Comparison of ENCODE assay signal across 18 cellular contexts in the genomic region with DNA sequence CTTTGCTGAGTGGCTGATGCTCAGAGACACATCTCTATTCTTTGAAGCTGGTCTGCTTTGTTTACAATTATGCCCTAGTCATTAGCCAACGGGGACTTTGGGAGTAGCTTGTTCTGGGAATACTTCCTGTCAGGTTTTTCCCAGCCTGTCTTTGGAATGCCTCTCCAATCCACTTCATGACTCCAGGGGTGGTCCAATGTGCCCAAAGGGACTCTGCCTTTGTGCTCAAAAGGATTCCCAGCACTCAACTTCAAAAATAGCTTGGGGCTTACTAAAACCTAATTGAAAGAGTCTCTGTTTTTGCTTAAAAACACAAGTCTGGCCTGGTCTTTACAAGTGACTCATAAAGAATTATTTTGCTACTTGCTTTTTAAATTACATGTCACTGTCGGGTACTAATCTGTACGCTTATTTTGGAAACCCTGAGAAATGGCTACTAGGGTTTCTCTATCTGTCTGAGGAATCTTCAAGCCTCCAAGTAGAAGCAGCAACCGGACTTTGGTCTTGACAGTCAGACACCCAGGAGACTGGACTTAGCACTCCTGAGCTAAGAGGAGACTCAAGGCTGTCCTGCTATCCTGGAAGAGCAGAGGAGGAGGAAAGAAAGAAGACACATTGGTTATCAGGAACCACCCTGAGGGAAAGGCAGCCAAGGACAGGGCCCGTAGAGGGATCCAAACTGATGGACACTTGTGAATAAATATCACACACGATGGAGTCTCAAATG. TPM values are rescaled to one million over a fixed set of nuclear protein-coding genes. Genes with fewer than 3 reads are reported as not detected.
DNase-seq lines count a peak whose midpoint lies in the region; ATAC-seq and TF ChIP-seq lines count a peak whose summit lies in the region.
"Had no signal": no experiment of that assay in that cellular context is flagged by ENCODE, and none has a peak within 500 bp of the region (broad histone marks: within the 10 kb centered on the region; RNA-seq: fewer than 3 reads in every experiment).

No MANE protein-coding gene starts in this region.

- CTCF ChIA-PET in mammary epithelial cell (lab: Charles Lee; ENCODE audit: low non-redundant PET), result no interaction called here
- CTCF ChIA-PET in MCF 10A (lab: Yijun Ruan, JAX), result interaction anchor here (0.6 kb wide), 1 partner anchor 973 kb away, joined by 3 read pairs; no protein-coding TSS in a partner anchor

- H3K79me2 ChIP-seq in mammary epithelial cell (ENCODE audit: insufficient read depth, low read length) (no peaks in the 10 kb centered on the region), smooth muscle cell (ENCODE audit: low read depth) (no peaks in the 10 kb centered on the region)

- peaks cover 8% of the 10 kb centered on the region for H3K4me1 Mint-ChIP-seq in MCF 10A (ENCODE audit: insufficient read depth, unreplicated experiment)

- no peaks in the 10 kb centered on the region for H3K27me3 ChIP-seq in mammary epithelial cell (ENCODE audit: insufficient read depth, low read length)
- H3K27me3 ChIP-seq in smooth muscle cell (ENCODE audit: low read depth), result no peaks in the 10 kb centered on the region
- H3K27me3 ChIP-seq: right atrium auricular region, upper lobe of right lung had no signal

- TF ChIP-seq CTCF in mammary epithelial cell (conservative IDR thresholded peaks at IDR 0.05 in 1 of 2, IDR thresholded peaks at IDR 0.05 in 1 of 2; ENCODE audit: extremely low read depth in 1 of 2, insufficient read depth in 1 of 2, low read depth in 1 of 2, low read length in 2 of 2), result no peak
- no peak for TF ChIP-seq CTCF in MCF 10A (IDR thresholded peaks at IDR 0.05; ENCODE audit: unreplicated experiment)
- TF ChIP-seq CTCF in smooth muscle cell (IDR thresholded peaks at IDR 0.05; ENCODE audit: borderline replicate concordance, insufficient read depth, poor library complexity, severe bottlenecking), result no peak

- no peaks in the 10 kb centered on the region for H3K36me3 Mint-ChIP-seq in MCF 10A (ENCODE audit: insufficient read depth, unreplicated experiment)

- no peak overlapping the region for H3K4me3 Mint-ChIP-seq in MCF 10A (ENCODE audit: unreplicated experiment)
- H3K4me3 Mint-ChIP-seq: nephron had no signal

- peak overlapping the region; percentile 14 for H2AFZ ChIP-seq in mammary epithelial cell (ENCODE audit: low read depth, low read length)
- peak overlapping the region; percentile 81 for H2AFZ ChIP-seq in smooth muscle cell (ENCODE audit: low read depth)

- H3K4me2 ChIP-seq in mammary epithelial cell (ENCODE audit: insufficient read depth, low read depth, low read length) (no peak overlapping the region), smooth muscle cell (peak overlapping the region; percentile 62)

- BruUV-seq in mammary epithelial cell (replicated peaks; lab: Mats Ljungman, UMichigan), result no TSS peak
- BruUV-seq in MCF 10A (replicated peaks; lab: Mats Ljungman, UMichigan), result no TSS peak

- POLR2A ChIA-PET in MCF 10A (lab: Yijun Ruan, JAX), result interaction anchor here (1.0 kb wide), 1 partner anchor 14 kb away, joined by 4 read pairs; no protein-coding TSS in a partner anchor

- H3K4me3 ChIP-seq in mammary epithelial cell (replicated peaks in 1 of 3; ENCODE audit: insufficient read depth in 1 of 3, low read depth in 2 of 3, low read length in 3 of 3) (no peak overlapping the region), smooth muscle cell (no peak overlapping the region)
- H3K4me3 ChIP-seq: right atrium auricular region, upper lobe of right lung had no signal

- in situ Hi-C loops in mammary epithelial cell (cut with MboI; ENCODE audit: low sequenced_read_pairs in 2 of 2), result no loop called here

- H3K27me3 Mint-ChIP-seq in MCF 10A (ENCODE audit: insufficient read depth, unreplicated experiment), result no peaks in the 10 kb centered on the region

- H3K4me1 ChIP-seq in mammary epithelial cell (ENCODE audit: insufficient read depth, low read length) (peaks cover 5% of the 10 kb centered on the region), smooth muscle cell (ENCODE audit: low read depth) (peaks cover 8% of the 10 kb centered on the region)
- H3K4me1 ChIP-seq: right atrium auricular region, upper lobe of right lung had no signal

- dilution Hi-C loops in mammary epithelial cell (cut with HindIII; ENCODE audit: low sequenced_read_pairs), result loop anchor here (5.0 kb wide), 1 partner anchor 59 kb away; no protein-coding TSS in a partner anchor

- H3K36me3 ChIP-seq in mammary epithelial cell (ENCODE audit: insufficient read depth, low read length) (no peaks in the 10 kb centered on the region), smooth muscle cell (ENCODE audit: low read depth) (no peaks in the 10 kb centered on the region)
- H3K36me3 ChIP-seq: right atrium auricular region, upper lobe of right lung had no signal

- no peaks in the 10 kb centered on the region for H3K9me3 Mint-ChIP-seq in MCF 10A (ENCODE audit: unreplicated experiment)
- H3K9me3 Mint-ChIP-seq: activated T-helper 2 cell treated with anti-CD3 and anti-CD28 coated beads, Interferon-gamma antibody, Interleukin-2, Interleukin-4, amounts not matched to agents 10 μg/mL and 5 μg/mL and 100 μg/mL, durations not matched to agents 14 hours and 24 hours and 36 hours; nephron had no signal

- peaks cover 10% of the 10 kb centered on the region for H3F3A ChIP-seq in smooth muscle cell (ENCODE audit: low read depth)

- intact Hi-C loops in mammary epithelial cell (cut with micrococcal nuclease) (no loop called here), MCF 10A (cut with micrococcal nuclease) (no loop called here)

- WGBS in mammary epithelial cell (ENCODE audit: low coverage, missing lambda C conversion rate), result 84% methylated on average over 6 of the region's 6 CpGs
- WGBS in smooth muscle cell (ENCODE audit: low lambda C conversion rate), result 20% methylated on average over 6 of the region's 6 CpGs

- peak; percentile 53 for ATAC-seq in SK-N-SH treated with all-trans-retinoic acid at 6 μM for 48 hours
- ATAC-seq in GM19023 (IDR thresholded peaks at IDR 0.05; ENCODE audit: unreplicated experiment), result no peak
- no peak for ATAC-seq in GM21619 (IDR thresholded peaks at IDR 0.05; ENCODE audit: unreplicated experiment)

- H3K9me3 ChIP-seq in mammary epithelial cell (replicated peaks; ENCODE audit: insufficient read depth, low read length), result no peaks in the 10 kb centered on the region
- H3K9me3 ChIP-seq in smooth muscle cell (replicated peaks; ENCODE audit: low read depth), result no peaks in the 10 kb centered on the region
- H3K9me3 ChIP-seq: right atrium auricular region, upper lobe of right lung had no signal

- no peak for DNase-seq in mammary epithelial cell
- no peak for DNase-seq in MCF 10A (ENCODE audit: unreplicated experiment)
- peak; percentile 86 for DNase-seq in foreskin melanocyte
- DNase-seq in smooth muscle cell (lab: John Stamatoyannopoulos, UW; ENCODE audit: unreplicated experiment), result no peak
- no peak for DNase-seq in NCI-H226
- DNase-seq: activated CD8-positive, alpha-beta memory T cell treated with anti-CD3 and anti-CD28 coated beads for 24 hours; amniotic stem cell; hippocampal formation; NCI-H2227 treated with DMSO at 0.1 percent for 48 hours; stimulated activated CD4-positive, alpha-beta T cell treated with anti-CD3 and anti-CD28 coated beads, Interleukin-4, amount 100 ng/mL, for 24 hours; upper lobe of right lung had no signal

- H4K20me1 ChIP-seq in mammary epithelial cell (ENCODE audit: insufficient read depth, low read length) (no peaks in the 10 kb centered on the region), smooth muscle cell (ENCODE audit: low read depth) (no peaks in the 10 kb centered on the region)

- no peak overlapping the region for H3K27ac Mint-ChIP-seq in MCF 10A (ENCODE audit: low read depth, unreplicated experiment)
- H3K27ac Mint-ChIP-seq: activated T-helper 2 cell treated with anti-CD3 and anti-CD28 coated beads, Interferon-gamma antibody, Interleukin-2, Interleukin-4, amounts not matched to agents 10 μg/mL and 5 μg/mL and 100 μg/mL, durations not matched to agents 14 hours and 24 hours and 36 hours had no signal

- H3K9ac ChIP-seq in mammary epithelial cell (ENCODE audit: insufficient read depth, low read length) (no peak overlapping the region), smooth muscle cell (ENCODE audit: low read depth) (peak overlapping the region; percentile 3)

- H3K27ac ChIP-seq in mammary epithelial cell (ENCODE audit: insufficient read depth, low read depth, low read length) (no peak overlapping the region), smooth muscle cell (ENCODE audit: low read depth) (peak overlapping the region; percentile 85)
- H3K27ac ChIP-seq: epithelial cell of prostate, upper lobe of right lung had no signal

TF ChIP-seq in SK-N-SH treated with all-trans-retinoic acid at 6 μM for 48 hours, 23 proteins besides CTCF, POLR2A, EP300 and RAD21 (continues in another document):
- TF ChIP-seq, protein P1, sequence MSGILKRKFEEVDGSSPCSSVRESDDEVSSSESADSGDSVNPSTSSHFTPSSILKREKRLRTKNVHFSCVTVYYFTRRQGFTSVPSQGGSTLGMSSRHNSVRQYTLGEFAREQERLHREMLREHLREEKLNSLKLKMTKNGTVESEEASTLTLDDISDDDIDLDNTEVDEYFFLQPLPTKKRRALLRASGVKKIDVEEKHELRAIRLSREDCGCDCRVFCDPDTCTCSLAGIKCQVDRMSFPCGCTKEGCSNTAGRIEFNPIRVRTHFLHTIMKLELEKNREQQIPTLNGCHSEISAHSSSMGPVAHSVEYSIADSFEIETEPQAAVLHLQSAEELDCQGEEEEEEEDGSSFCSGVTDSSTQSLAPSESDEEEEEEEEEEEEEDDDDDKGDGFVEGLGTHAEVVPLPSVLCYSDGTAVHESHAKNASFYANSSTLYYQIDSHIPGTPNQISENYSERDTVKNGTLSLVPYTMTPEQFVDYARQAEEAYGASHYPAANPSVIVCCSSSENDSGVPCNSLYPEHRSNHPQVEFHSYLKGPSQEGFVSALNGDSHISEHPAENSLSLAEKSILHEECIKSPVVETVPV (CRISPR knock-in tag; IDR thresholded peaks at IDR 0.05), result no peak
- no peak for TF ChIP-seq BACH2 (CRISPR knock-in tag; IDR thresholded peaks at IDR 0.05; ENCODE audit: borderline replicate concordance)
- no peak for TF ChIP-seq TOX (CRISPR knock-in tag; IDR thresholded peaks at IDR 0.05; ENCODE audit: borderline replicate concordance)
- TF ChIP-seq GLIS3 (CRISPR knock-in tag; IDR thresholded peaks at IDR 0.05), result no peak

RNA-seq across cellular contexts. Expression of gene PHLDA1, which starts 20.7 kb away (rescaled TPM):
- total RNA-seq in mammary epithelial cell (100 to 1,000 TPM; 161 to 545 TPM), MCF 10A (2022) (183 and 203 TPM in 2 replicates), smooth muscle cell (88.6 and 91.3 TPM in 2 replicates)
- polyA plus RNA-seq in mammary epithelial cell (120 TPM), smooth muscle cell (69.7 and 70.2 TPM in 2 replicates)
- polyA minus RNA-seq in mammary epithelial cell, result 135 TPM
